In genomic region chr17:37847102-37847501, GRCh38 we compare ENCODE assay signal across 26 cellular contexts.
"Had no signal": no experiment of that assay in that cellular context is flagged by ENCODE, and none has a peak within 500 bp of the region (broad histone marks: within the 10 kb centered on the region; RNA-seq: fewer than 3 reads in every experiment).

No MANE protein-coding gene starts in this region.

- H3K9me3 Mint-ChIP-seq: endodermal cell, memory B cell, nephron progenitor cell had no signal

- ATAC-seq: foreskin keratinocyte, left cardiac atrium, lower lobe of right lung, psoas muscle, sciatic nerve had no signal

- H3K36me3 Mint-ChIP-seq: immature natural killer cell, memory B cell had no signal

- H3K36me3 ChIP-seq: left ventricle myocardium inferior, lower lobe of right lung, spleen, stomach, thoracic aorta, transverse colon had no signal

- H3K4me3 Mint-ChIP-seq: endodermal cell, memory B cell, nephron progenitor cell had no signal

- H3K4me1 ChIP-seq: foreskin keratinocyte, psoas muscle had no signal

- H3K27ac ChIP-seq: coronary artery, foreskin keratinocyte, left ventricle myocardium inferior, lower lobe of right lung, psoas muscle, spleen, stomach, thoracic aorta, transverse colon had no signal

- H3K4me3 ChIP-seq: coronary artery, left ventricle myocardium inferior, lower lobe of right lung, psoas muscle, spleen, stomach, thoracic aorta, transverse colon had no signal

- H3K9me3 ChIP-seq: left ventricle myocardium inferior, lower lobe of right lung, psoas muscle, spleen, stomach, thoracic aorta, transverse colon had no signal

- FAIRE-seq: endothelial cell of umbilical vein, kidney had no signal

- DNase-seq: effector CD4-positive, alpha-beta T cell; endodermal cell; erythroblast; foreskin keratinocyte; immature natural killer cell; kidney; left cardiac atrium; left ventricle myocardium inferior; lower lobe of right lung; midbrain; nephron progenitor cell; psoas muscle; retina; spleen; stimulated activated CD4-positive, alpha-beta T cell treated with anti-CD3 and anti-CD28 coated beads, Interleukin-15, amount 100 ng/mL, for 24 hours; stimulated activated CD4-positive, alpha-beta T cell treated with anti-CD3 and anti-CD28 coated beads, Interleukin-1b, Interleukin-23, amount 100 ng/mL, for 48 hours; stimulated activated CD4-positive, alpha-beta T cell treated with anti-CD3 and anti-CD28 coated beads, Interleukin-4, amount 100 ng/mL, for 4 hours; stimulated activated naive CD4-positive, alpha-beta T cell; stomach; substantia nigra; transverse colon had no signal

- H3K27ac Mint-ChIP-seq: endodermal cell, memory B cell, nephron progenitor cell had no signal
